In genomic region chr11:96254087-96254486, GRCh38 we compare ENCODE assay signal across 8 cellular contexts.
DNase-seq lines count a peak whose midpoint lies in the region; ATAC-seq and TF ChIP-seq lines count a peak whose summit lies in the region.

No MANE protein-coding gene starts in this region.

- in situ Hi-C loops in G401 (cut with HindIII; ENCODE audit: low sequenced_read_pairs) = no loop called here

- peaks cover 0 to 37% (median 28%) of the 10 kb centered on the region in 4 donors for H3K4me1 ChIP-seq in Peyer's patch

- DNase-seq in Peyer's patch (peak in 2 of 3 donors; percentile 65 to 82), globus pallidus (ENCODE audit: low spot score) (peak; percentile 52), G401 (ENCODE audit: low spot score) (no peak), inferior parietal cortex (ENCODE audit: extremely low spot score) (no peak), DMS53 (lab: John Stamatoyannopoulos, UW) (no peak)
- peak; percentile 16 for DNase-seq in stimulated activated naive CD4-positive, alpha-beta T cell treated with Interleukin-2 at 50 U/mL for 16 hours (lab: John Stamatoyannopoulos, UW)

- H3K27me3 ChIP-seq in Peyer's patch = no peaks in the 10 kb centered on the region

- no peaks in the 10 kb centered on the region for H3K9me3 ChIP-seq in Peyer's patch

- no peaks in the 10 kb centered on the region for H3K36me3 ChIP-seq in Peyer's patch

- TF ChIP-seq CTCF in Peyer's patch (IDR thresholded peaks at IDR 0.05) = no peak

- H3K27ac ChIP-seq in Peyer's patch = peak overlapping the region in 1 of 4 donors; percentile 84

- TF ChIP-seq POLR2A in Peyer's patch (IDR thresholded peaks at IDR 0.05) = no peak

- ATAC-seq in GM18858 (IDR thresholded peaks at IDR 0.05; ENCODE audit: unreplicated experiment) = peak; percentile 47
- peak; percentile 41 for ATAC-seq in HG02642 (IDR thresholded peaks at IDR 0.05; ENCODE audit: poor library complexity, unreplicated experiment)

- H3K4me3 ChIP-seq in Peyer's patch = no peak overlapping the region

Comparison
In these comparisons a context has a peak if more than half of its experiments do, and no peak if none do; other contexts are left out.
1. DNase-seq: peak in Peyer's patch (2 of 3), globus pallidus (single experiment) and stimulated activated naive CD4-positive, alpha-beta T cell treated with Interleukin-2 at 50 U/mL for 16 hours (single experiment); none in G401 (single experiment), inferior parietal cortex (single experiment) and DMS53 (single experiment).